Comparison of ENCODE assay signal across 12 cellular contexts in the genomic region with DNA sequence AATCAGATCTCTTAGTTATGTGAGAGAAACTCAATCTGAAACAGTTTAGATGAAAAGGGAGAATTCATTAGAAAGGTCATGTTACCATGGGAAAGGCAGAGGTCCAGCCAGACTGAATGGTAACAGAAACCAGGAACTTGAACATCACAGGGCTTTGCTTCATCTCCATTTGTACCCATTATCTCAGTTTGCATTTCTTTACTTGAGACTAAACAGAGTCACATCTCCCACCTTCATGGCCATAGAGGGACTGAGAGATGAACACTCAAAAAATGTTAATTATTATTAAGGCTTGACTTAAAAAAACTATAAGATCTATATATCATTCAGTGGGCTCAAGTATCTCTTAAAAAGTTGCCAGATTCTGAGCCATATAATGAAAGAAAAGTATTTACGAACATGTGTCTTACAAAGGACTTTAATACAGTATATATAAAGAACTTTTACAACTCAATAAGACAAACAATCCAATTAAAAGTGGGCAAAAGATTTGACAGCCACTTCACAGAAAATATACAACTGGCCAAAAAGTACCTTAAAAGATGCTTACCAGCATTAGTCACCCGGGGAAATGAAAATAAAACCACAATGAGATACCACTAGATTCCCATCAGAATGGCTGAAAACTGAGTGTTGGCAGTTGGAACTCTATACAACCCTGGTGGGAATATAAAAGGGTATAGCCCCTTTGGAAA. TPM values are rescaled to one million over a fixed set of nuclear protein-coding genes. Genes with fewer than 3 reads are reported as not detected.
DNase-seq lines count a peak whose midpoint lies in the region; ATAC-seq and TF ChIP-seq lines count a peak whose summit lies in the region.
"Had no signal": no experiment of that assay in that cellular context is flagged by ENCODE, and none has a peak within 500 bp of the region (broad histone marks: within the 10 kb centered on the region; RNA-seq: fewer than 3 reads in every experiment).

No MANE protein-coding gene starts in this region.

- H3K27ac ChIP-seq in GM23248, result no peak overlapping the region
- H3K27ac ChIP-seq: Peyer's patch had no signal

- no peaks in the 10 kb centered on the region for H3K27me3 Mint-ChIP-seq in natural killer cell (ENCODE audit: low read depth in 2 of 2)

- peak; percentile 44 for DNase-seq in GM23248
- peak; percentile 46 for DNase-seq in LHCN-M2 (ENCODE audit: low read depth)
- DNase-seq in adipocyte (ENCODE audit: low read depth), result peak; percentile 32
- no peak for DNase-seq in natural killer cell
- no peak for DNase-seq in hippocampal formation (lab: John Stamatoyannopoulos, UW)
- no peak for DNase-seq in RPMI8226
- DNase-seq: cerebellar nuclear complex, NCI-H1694, NCI-H526, Peyer's patch had no signal

- H3K4me2 ChIP-seq in GM23248 (ENCODE audit: unreplicated experiment), result peak overlapping the region; percentile 19

- H3K9ac ChIP-seq in GM23248 (no peak overlapping the region), adipocyte (ENCODE audit: low read length) (no peak overlapping the region)

- no peaks in the 10 kb centered on the region for H3K9me3 Mint-ChIP-seq in natural killer cell

- H3K4me1 ChIP-seq in GM23248 (ENCODE audit: insufficient read depth), result peaks cover 19% of the 10 kb centered on the region
- H3K4me1 ChIP-seq in adipocyte (ENCODE audit: control insufficient read depth, insufficient read depth, low read length), result peaks cover 30% of the 10 kb centered on the region

- in situ Hi-C loops in GM23248 (cut with MboI), result no loop called here

- peaks cover 14% of the 10 kb centered on the region for H3F3A ChIP-seq in GM23248 (ENCODE audit: insufficient read depth)

- H3K36me3 ChIP-seq in GM23248 (ENCODE audit: low read depth) (no peaks in the 10 kb centered on the region; the same call in 1 of the 2 replicates), adipocyte (ENCODE audit: control insufficient read depth, insufficient read depth, low read length, severe bottlenecking) (peaks cover 36% of the 10 kb centered on the region)

- no peaks in the 10 kb centered on the region for H3K9me2 ChIP-seq in GM23248 (ENCODE audit: insufficient read depth)

- ATAC-seq in natural killer cell (peak in 1 of 3 donors; percentile 29), GM19351 (IDR thresholded peaks at IDR 0.05; ENCODE audit: unreplicated experiment) (no peak)

- peaks cover 72% of the 10 kb centered on the region for H3K79me2 ChIP-seq in GM23248 (ENCODE audit: insufficient read depth)

- no peak for TF ChIP-seq CTCF in natural killer cell (IDR thresholded peaks at IDR 0.05)

- intact Hi-C loops in natural killer cell (cut with micrococcal nuclease), result no loop called here

- no peaks in the 10 kb centered on the region for H4K20me1 ChIP-seq in GM23248 (ENCODE audit: insufficient read depth)

- no peak overlapping the region for H3K4me3 Mint-ChIP-seq in natural killer cell
- H3K4me3 Mint-ChIP-seq: CD14-positive monocyte had no signal

- no peak overlapping the region for H2AFZ ChIP-seq in GM23248

- 72 to 74% methylated on average over 2 of the region's 2 CpGs for WGBS in GM23248 (ENCODE audit: low coverage in 1 of 2, low lambda C conversion rate in 2 of 2, missing lambda C conversion rate in 2 of 2), 2 experiments

- no peaks in the 10 kb centered on the region for H3K36me3 Mint-ChIP-seq in natural killer cell

- no peaks in the 10 kb centered on the region for H3K9me3 ChIP-seq in GM23248 (ENCODE audit: low read depth)
- H3K9me3 ChIP-seq in adipocyte (ENCODE audit: control insufficient read depth, low read length), result no peaks in the 10 kb centered on the region
- H3K9me3 ChIP-seq: Peyer's patch had no signal

- no peak overlapping the region for H3K4me3 ChIP-seq in GM23248
- H3K4me3 ChIP-seq in adipocyte (ENCODE audit: low read length), result no peak overlapping the region
- H3K4me3 ChIP-seq: Peyer's patch had no signal

- H3K4me1 Mint-ChIP-seq in natural killer cell, result peaks cover 53 to 58% of the 10 kb centered on the region in 2 donors

- H3K27me3 ChIP-seq in GM23248 (replicated peaks; ENCODE audit: insufficient read depth) (no peaks in the 10 kb centered on the region), adipocyte (replicated peaks; ENCODE audit: control insufficient read depth, insufficient read depth, low read length) (no peaks in the 10 kb centered on the region)
- H3K27me3 ChIP-seq: Peyer's patch had no signal

- peak overlapping the region; percentile 15 to 63 for H3K27ac Mint-ChIP-seq in natural killer cell
- H3K27ac Mint-ChIP-seq: CD14-positive monocyte had no signal

RNA-seq across cellular contexts. Expression of gene KYAT3, which starts 13.2 kb away (rescaled TPM):
- 25.3 and 36.5 TPM in 2 replicates for total RNA-seq in GM23248 (2014; rRNA removed; shearing (Covaris generic))
- polyA plus RNA-seq in GM23248 (2016; fragmentation: Nextera tagmentation; extraction: Ambion mirVana), result 38.7 and 38.8 TPM in 2 replicates
- total RNA-seq in LHCN-M2 (2014; rRNA removed) (24.1 and 29.4 TPM in 2 replicates), natural killer cell (10 to 100 TPM; 21.5 to 25.2 (median 21.8) TPM)
- 16.5 TPM for polyA plus RNA-seq in LHCN-M2 (2012)

RNA-seq across cellular contexts. Expression of gene RBMXL1, which starts 13.2 kb away (rescaled TPM):
- total RNA-seq in GM23248 (2014; rRNA removed; shearing (Covaris generic)), result 7.1 and 9.4 TPM in 2 replicates
- 8.0 and 8.4 TPM in 2 replicates for polyA plus RNA-seq in GM23248 (2016; fragmentation: Nextera tagmentation; extraction: Ambion mirVana)
- total RNA-seq in LHCN-M2 (2014; rRNA removed), result 6.4 and 7.7 TPM in 2 replicates
- 2.4 TPM for polyA plus RNA-seq in LHCN-M2 (2012)
- total RNA-seq in natural killer cell, result 10 to 100 TPM; 15.2 to 19.3 (median 19.3) TPM

RNA-seq across cellular contexts. Expression of gene GBP3, which starts 43.5 kb away (rescaled TPM):
- 59.9 and 63.5 TPM in 2 replicates for total RNA-seq in GM23248 (2014; rRNA removed; shearing (Covaris generic))
- 29.9 and 33.1 TPM in 2 replicates for polyA plus RNA-seq in GM23248 (2016; fragmentation: Nextera tagmentation; extraction: Ambion mirVana)
- total RNA-seq in LHCN-M2 (2014; rRNA removed) (67.6 and 72.9 TPM in 2 replicates), natural killer cell (10 to 100 TPM; 36.1 to 52.5 (median 49.0) TPM)
- polyA plus RNA-seq in LHCN-M2 (2012), result 35.8 TPM

Comparison
In these comparisons a context has a peak if more than half of its experiments do, and no peak if none do; other contexts are left out.
1. DNase-seq: peak in GM23248 (single experiment), LHCN-M2 (single experiment) and adipocyte (single experiment); none in natural killer cell (single experiment), hippocampal formation (0 of 2) and RPMI8226 (single experiment).